In genomic region chr3:197562398-197563251, GRCh38 we compare ENCODE assay signal across 1 cellular context.
TF ChIP-seq lines count a peak whose summit lies in the region.

No MANE protein-coding gene starts in this region.

TF ChIP-seq in K562, 482 proteins besides CTCF, POLR2A, EP300 and RAD21 (continued from another document):
- TF ChIP-seq C11orf30 (IDR thresholded peaks at IDR 0.05; ENCODE audit: low read depth) (peak; percentile 42; the same call in 1 of the 2 replicates), RBM34 (IDR thresholded peaks at IDR 0.05; ENCODE audit: borderline replicate concordance, insufficient read depth, low read length) (no peak), ZNF316 (IDR thresholded peaks at IDR 0.05) (peak; percentile 56), MTA2 (IDR thresholded peaks at IDR 0.05; ENCODE audit: low read depth) (no peak)
